21 cellular contexts compared by ENCODE assay signal in the genomic region with DNA sequence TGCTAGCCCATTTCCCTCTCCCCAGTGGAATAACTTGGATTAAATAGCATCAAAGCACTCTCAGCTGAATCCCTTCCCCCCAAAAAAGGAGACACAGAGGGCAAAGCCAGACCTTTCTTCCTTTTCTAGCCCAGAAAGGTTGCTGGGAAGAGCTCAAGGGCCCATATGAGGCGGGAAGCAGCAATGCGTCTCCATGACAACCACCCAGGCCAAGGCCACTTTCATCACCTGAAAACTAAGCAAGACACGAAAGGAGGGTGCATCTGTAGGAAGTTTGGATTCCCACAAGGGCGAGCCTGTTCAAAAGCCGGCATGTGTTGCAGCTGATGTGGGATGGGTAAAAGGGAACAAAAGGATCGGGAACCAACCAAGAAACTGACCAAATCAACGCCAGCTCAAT.
"Had no signal": no experiment of that assay in that cellular context is flagged by ENCODE, and none has a peak within 500 bp of the region (broad histone marks: within the 10 kb centered on the region; RNA-seq: fewer than 3 reads in every experiment).

No MANE protein-coding gene starts in this region.

- H3K4me1 ChIP-seq: colonic mucosa, pancreas had no signal

- H3K9me3 Mint-ChIP-seq: activated CD4-positive, alpha-beta memory T cell treated with anti-CD3 and anti-CD28 coated beads, Interleukin-2, amount 10 ng/mL, durations not matched to agents 7 days and 5 days; activated CD4-positive, alpha-beta T cell treated with anti-CD3 and anti-CD28 coated beads, Interleukin-2, amount 10 ng/mL, durations not matched to agents 24 days and 14 days; activated naive CD4-positive, alpha-beta T cell treated with anti-CD3 and anti-CD28 coated beads, Interleukin-2, amount 10 ng/mL, durations not matched to agents 7 days and 5 days; activated T-cell treated with anti-CD3 and anti-CD28 coated beads, Interleukin-2, amount 50 U/mL, for 72 hours; memory B cell; nephron progenitor cell had no signal

- H3K4me3 ChIP-seq: colonic mucosa, dorsolateral prefrontal cortex, esophagus squamous epithelium, gastrocnemius medialis, mucosa of descending colon, pancreas, tibial artery had no signal

- H3K27me3 ChIP-seq: colonic mucosa, gastrocnemius medialis, pancreas, tibial artery had no signal

- H3K36me3 ChIP-seq: colonic mucosa, esophagus squamous epithelium, gastrocnemius medialis, pancreas, tibial artery had no signal

- DNase-seq: activated CD4-positive, alpha-beta memory T cell treated with anti-CD3 and anti-CD28 coated beads, Interleukin-2, amount 10 ng/mL, durations not matched to agents 7 days and 5 days; activated CD4-positive, alpha-beta T cell treated with anti-CD3 and anti-CD28 coated beads, Interleukin-2, amount 10 ng/mL, durations not matched to agents 24 days and 14 days; activated effector memory CD4-positive, alpha-beta T cell treated with Interleukin-2 at 50 U/mL for 16 hours; activated naive CD4-positive, alpha-beta T cell treated with anti-CD3 and anti-CD28 coated beads, Interleukin-2, amount 10 ng/mL, durations not matched to agents 7 days and 5 days; activated T-cell treated with anti-CD3 and anti-CD28 coated beads, Interleukin-2, amount 50 U/mL, for 72 hours; amygdala; colonic mucosa; dorsolateral prefrontal cortex; esophagus squamous epithelium; gastrocnemius medialis; hippocampal formation; islet precursor cell; left cardiac atrium; mucosa of descending colon; pancreas; right cardiac atrium; stimulated activated CD4-positive, alpha-beta T cell treated with anti-CD3 and anti-CD28 coated beads, Interleukin-4, amount 100 ng/mL, for 24 hours; stimulated activated naive CD4-positive, alpha-beta T cell treated with Interleukin-2 at 50 U/mL for 16 hours; tibial artery had no signal

- H3K36me3 Mint-ChIP-seq: activated naive CD4-positive, alpha-beta T cell treated with anti-CD3 and anti-CD28 coated beads, Interleukin-2, amount 10 ng/mL, durations not matched to agents 7 days and 5 days; memory B cell had no signal

- H3K27ac Mint-ChIP-seq: activated CD4-positive, alpha-beta memory T cell treated with anti-CD3 and anti-CD28 coated beads, Interleukin-2, amount 10 ng/mL, durations not matched to agents 7 days and 5 days; activated CD4-positive, alpha-beta T cell treated with anti-CD3 and anti-CD28 coated beads, Interleukin-2, amount 10 ng/mL, durations not matched to agents 24 days and 14 days; activated naive CD4-positive, alpha-beta T cell treated with anti-CD3 and anti-CD28 coated beads, Interleukin-2, amount 10 ng/mL, durations not matched to agents 7 days and 5 days; activated T-cell treated with anti-CD3 and anti-CD28 coated beads, Interleukin-2, amount 50 U/mL, for 72 hours; memory B cell; nephron progenitor cell had no signal

- H3K27ac ChIP-seq: colonic mucosa, dorsolateral prefrontal cortex, esophagus squamous epithelium, gastrocnemius medialis, pancreas, tibial artery had no signal

- H3K9me3 ChIP-seq: colonic mucosa, esophagus squamous epithelium, gastrocnemius medialis, mucosa of descending colon, pancreas, tibial artery had no signal

- H3K4me1 Mint-ChIP-seq: activated CD4-positive, alpha-beta memory T cell treated with anti-CD3 and anti-CD28 coated beads, Interleukin-2, amount 10 ng/mL, durations not matched to agents 7 days and 5 days; activated CD4-positive, alpha-beta T cell treated with anti-CD3 and anti-CD28 coated beads, Interleukin-2, amount 10 ng/mL, durations not matched to agents 24 days and 14 days; activated naive CD4-positive, alpha-beta T cell treated with anti-CD3 and anti-CD28 coated beads, Interleukin-2, amount 10 ng/mL, durations not matched to agents 7 days and 5 days; memory B cell had no signal

- ATAC-seq: activated T-cell treated with anti-CD3 and anti-CD28 coated beads, Interleukin-2, amount 50 U/mL, for 72 hours; gastrocnemius medialis; left cardiac atrium; mucosa of descending colon; pancreas; right cardiac atrium had no signal

- H3K4me3 Mint-ChIP-seq: activated CD4-positive, alpha-beta memory T cell treated with anti-CD3 and anti-CD28 coated beads, Interleukin-2, amount 10 ng/mL, durations not matched to agents 7 days and 5 days; activated CD4-positive, alpha-beta T cell treated with anti-CD3 and anti-CD28 coated beads, Interleukin-2, amount 10 ng/mL, durations not matched to agents 24 days and 14 days; activated naive CD4-positive, alpha-beta T cell treated with anti-CD3 and anti-CD28 coated beads, Interleukin-2, amount 10 ng/mL, durations not matched to agents 7 days and 5 days; activated T-cell treated with anti-CD3 and anti-CD28 coated beads, Interleukin-2, amount 50 U/mL, for 72 hours; memory B cell; nephron progenitor cell had no signal
